Comparison of ENCODE assay signal across 1 cellular context in the genomic region with DNA sequence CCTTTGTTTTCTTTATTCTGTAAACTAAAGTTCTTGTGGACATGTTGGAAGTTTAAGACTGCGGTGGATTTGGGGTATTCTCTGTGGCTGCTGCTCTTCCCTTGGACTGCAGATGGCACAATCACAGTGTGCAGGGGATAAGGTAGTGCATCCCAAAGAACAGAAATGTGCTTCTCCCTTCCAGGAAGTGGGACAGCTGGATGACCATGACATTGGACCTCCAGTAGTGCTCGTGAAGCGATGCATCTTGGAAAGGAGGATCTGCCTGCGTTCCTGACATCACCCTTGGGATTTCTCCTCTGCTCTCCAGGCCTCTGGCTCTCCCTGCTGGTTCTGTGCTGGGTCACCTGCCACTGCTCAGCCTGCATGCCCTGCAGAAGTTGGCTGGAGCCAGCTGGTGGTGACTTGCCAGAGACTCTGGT.
TF ChIP-seq lines count a peak whose summit lies in the region.

No MANE protein-coding gene starts in this region.

TF ChIP-seq in H1, 55 proteins besides CTCF, POLR2A, EP300 and RAD21 (continued from another document):
- no peak for TF ChIP-seq NRF1 (IDR thresholded peaks at IDR 0.05; ENCODE audit: low read depth, low read length)
- TF ChIP-seq, protein P1, sequence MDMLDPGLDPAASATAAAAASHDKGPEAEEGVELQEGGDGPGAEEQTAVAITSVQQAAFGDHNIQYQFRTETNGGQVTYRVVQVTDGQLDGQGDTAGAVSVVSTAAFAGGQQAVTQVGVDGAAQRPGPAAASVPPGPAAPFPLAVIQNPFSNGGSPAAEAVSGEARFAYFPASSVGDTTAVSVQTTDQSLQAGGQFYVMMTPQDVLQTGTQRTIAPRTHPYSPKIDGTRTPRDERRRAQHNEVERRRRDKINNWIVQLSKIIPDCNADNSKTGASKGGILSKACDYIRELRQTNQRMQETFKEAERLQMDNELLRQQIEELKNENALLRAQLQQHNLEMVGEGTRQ (IDR thresholded peaks at IDR 0.05; ENCODE audit: low read length), result no peak
- TF ChIP-seq YY1 (IDR thresholded peaks at IDR 0.05; ENCODE audit: low read depth, low read length), result no peak
- TF ChIP-seq SRF (IDR thresholded peaks at IDR 0.05; ENCODE audit: low read depth, low read length), result no peak
- no peak for TF ChIP-seq SUZ12 (IDR thresholded peaks at IDR 0.05; ENCODE audit: low read length)
- no peak for TF ChIP-seq ASH2L (IDR thresholded peaks at IDR 0.05; ENCODE audit: low read length)
- TF ChIP-seq EZH2 (IDR thresholded peaks at IDR 0.05; ENCODE audit: low read depth, low read length, severe bottlenecking), result no peak
- TF ChIP-seq RXRA (IDR thresholded peaks at IDR 0.05; ENCODE audit: insufficient read depth, low read depth, low read length), result no peak
- TF ChIP-seq MAFK (IDR thresholded peaks at IDR 0.05; ENCODE audit: low read depth, low read length), result no peak
